Comparison of ENCODE assay signal across 8 cellular contexts in genomic region chrX:153944140-153944799, GRCh38. TPM values are rescaled to one million over a fixed set of nuclear protein-coding genes. Genes with fewer than 3 reads are reported as not detected.
DNase-seq lines count a peak whose midpoint lies in the region; ATAC-seq lines count a peak whose summit lies in the region.

RENBP (minus strand) TSS chrX:153944643; CDS start chrX:153944610, 33 bp downstream.

- no peaks in the 10 kb centered on the region for H3K36me3 ChIP-seq in CD8-positive, alpha-beta memory T cell (ENCODE audit: insufficient read depth, low read length)
- H3K36me3 ChIP-seq in NT2/D1 (ENCODE audit: insufficient read depth, insufficient read length, low read length) (peaks cover 16% of the 10 kb centered on the region), thymus (ENCODE audit: control insufficient read depth, insufficient read depth) (peaks cover 9% of the 10 kb centered on the region), Karpas-422 (ENCODE audit: insufficient read depth, low read length) (no peaks in the 10 kb centered on the region)

- H3K9me2 ChIP-seq in Karpas-422 (replicated peaks; ENCODE audit: insufficient read depth, low read length) = no peaks in the 10 kb centered on the region

- POLR2A ChIA-PET in CD8-positive, alpha-beta memory T cell (lab: Charles Lee) = interaction anchor here (1.1 to 1.2 kb wide), 2 partner anchors 20 to 1003 kb away, joined by 5 read pairs; no protein-coding TSS in a partner anchor

- peak within 1 kb of the TSS; percentile 45 for H3K4me3 ChIP-seq in CD8-positive, alpha-beta memory T cell (ENCODE audit: low read length)
- H3K4me3 ChIP-seq in NT2/D1 (ENCODE audit: insufficient read length, low read depth) (no peak within 1 kb of the TSS), thymus (ENCODE audit: low read length) (peak within 1 kb of the TSS; percentile 52), Karpas-422 (ENCODE audit: low read length) (no peak within 1 kb of the TSS)

- peaks cover 13% of the 10 kb centered on the region for H3K4me1 ChIP-seq in CD8-positive, alpha-beta memory T cell (ENCODE audit: insufficient read depth, low read length)
- H3K4me1 ChIP-seq in NT2/D1 (ENCODE audit: insufficient read depth, insufficient read length) (peaks cover 10% of the 10 kb centered on the region), thymus (ENCODE audit: control insufficient read depth, insufficient read depth, low read length) (peaks cover 12% of the 10 kb centered on the region), Karpas-422 (ENCODE audit: low read length) (no peaks in the 10 kb centered on the region)

- peak within 1 kb of the TSS; percentile 32 for H3K9ac ChIP-seq in NT2/D1 (ENCODE audit: insufficient read length, low read depth)
- H3K9ac ChIP-seq in Karpas-422 (ENCODE audit: low read length) = no peak within 1 kb of the TSS

- H3K9me3 ChIP-seq in CD8-positive, alpha-beta memory T cell (ENCODE audit: low read length) = no peaks in the 10 kb centered on the region
- H3K9me3 ChIP-seq in NT2/D1 (ENCODE audit: insufficient read depth, low read length) (no peaks in the 10 kb centered on the region), thymus (ENCODE audit: control insufficient read depth) (no peaks in the 10 kb centered on the region), Karpas-422 (ENCODE audit: low read length) (no peaks in the 10 kb centered on the region)

- H3K4me2 ChIP-seq in Karpas-422 (ENCODE audit: low read depth, low read length, poor library complexity, severe bottlenecking) = no peak within 1 kb of the TSS

- peak within 1 kb of the TSS; percentile 51 for H3K27ac ChIP-seq in CD8-positive, alpha-beta memory T cell (ENCODE audit: low read depth, low read length)
- H3K27ac ChIP-seq in cingulate gyrus (ENCODE audit: low read depth, low read length) (peak within 1 kb of the TSS; percentile 70), thymus (ENCODE audit: low read depth) (no peak within 1 kb of the TSS), Karpas-422 (ENCODE audit: low read length) (no peak within 1 kb of the TSS)

- peaks cover 0 to 2% of the 10 kb centered on the region in 2 donors for H3K27me3 Mint-ChIP-seq in CD8-positive, alpha-beta memory T cell

- ATAC-seq in GM18907 (IDR thresholded peaks at IDR 0.05; ENCODE audit: unreplicated experiment) = no peak
- no peak for ATAC-seq in HG03025 (IDR thresholded peaks at IDR 0.05; ENCODE audit: low FRiP score, unreplicated experiment)

- H3K27ac Mint-ChIP-seq in CD8-positive, alpha-beta memory T cell = peak within 1 kb of the TSS in 5 of 8 donors; percentile 34 to 83 (median 54)

- H4K20me1 ChIP-seq in Karpas-422 (ENCODE audit: insufficient read depth, low read depth, low read length) = no peaks in the 10 kb centered on the region

- DNase-seq in CD8-positive, alpha-beta memory T cell = peak in 3 of 5 donors; percentile 19 to 55 (median 21)
- DNase-seq in NT2/D1 (ENCODE audit: low read depth, low spot score) = no peak
- DNase-seq in medulla oblongata (ENCODE audit: extremely low spot score) = peak; percentile 59
- DNase-seq in Karpas-422 = no peak

- H3K79me2 ChIP-seq in Karpas-422 (ENCODE audit: low read length) = no peaks in the 10 kb centered on the region

- no peaks in the 10 kb centered on the region for H3K27me3 ChIP-seq in CD8-positive, alpha-beta memory T cell (ENCODE audit: insufficient read depth, low read length, poor library complexity, severe bottlenecking)
- H3K27me3 ChIP-seq in NT2/D1 (ENCODE audit: insufficient read depth, insufficient read length) = no peaks in the 10 kb centered on the region
- no peaks in the 10 kb centered on the region for H3K27me3 ChIP-seq in thymus (ENCODE audit: control insufficient read depth, insufficient read depth)
- no peaks in the 10 kb centered on the region for H3K27me3 ChIP-seq in Karpas-422 (ENCODE audit: low read length)

- H3K9me3 Mint-ChIP-seq in CD8-positive, alpha-beta memory T cell = no peaks in the 10 kb centered on the region

- CTCF ChIA-PET in CD8-positive, alpha-beta memory T cell (lab: Charles Lee) = interaction anchor here (10.4 kb wide), 1 partner anchor 19 kb away, joined by 230 read pairs; the partner anchor contains the start of gene ARHGAP4

- 22% methylated on average over 30 of the region's 31 CpGs for WGBS in thymus

- peaks cover 0 to 5% (median 1%) of the 10 kb centered on the region in 3 donors for H3K36me3 Mint-ChIP-seq in CD8-positive, alpha-beta memory T cell

- H2AFZ ChIP-seq in Karpas-422 (ENCODE audit: low read length) = no peak within 1 kb of the TSS

- peaks cover 12 to 15% (median 13%) of the 10 kb centered on the region in 3 donors for H3K4me1 Mint-ChIP-seq in CD8-positive, alpha-beta memory T cell

- peak within 1 kb of the TSS; percentile 64 to 81 (median 67) for H3K4me3 Mint-ChIP-seq in CD8-positive, alpha-beta memory T cell

RNA-seq across cellular contexts. Expression of gene RENBP, which starts in this region (rescaled TPM):
- 1 to 10 TPM; 3.5 to 4.6 TPM for total RNA-seq in CD8-positive, alpha-beta memory T cell
- not detected for polyA plus RNA-seq in CD8-positive, alpha-beta memory T cell
- polyA plus RNA-seq in thymus = 18.3 TPM
- total RNA-seq in Karpas-422 (2014; rRNA removed; shearing (Covaris generic); ENCODE audit: low replicate concordance) = 0.22 and 0.26 TPM in 2 replicates

Comparison
In these comparisons a context has a peak if more than half of its experiments do, and no peak if none do; other contexts are left out.
1. RNA of gene RENBP (polyA plus RNA-seq): 18.3 TPM in thymus (single experiment); not detected in CD8-positive, alpha-beta memory T cell (single experiment); every median in the first group is over 10 times any median in the second.
2. DNase-seq: peak in CD8-positive, alpha-beta memory T cell (3 of 5) and medulla oblongata (single experiment); none in NT2/D1 (single experiment) and Karpas-422 (single experiment).
3. H3K27ac ChIP-seq: peak in CD8-positive, alpha-beta memory T cell (single experiment) and cingulate gyrus (single experiment); none in thymus (single experiment) and Karpas-422 (single experiment).
4. H3K4me3 ChIP-seq: peak in CD8-positive, alpha-beta memory T cell (single experiment) and thymus (single experiment); none in NT2/D1 (single experiment) and Karpas-422 (single experiment).